In the genomic region with DNA sequence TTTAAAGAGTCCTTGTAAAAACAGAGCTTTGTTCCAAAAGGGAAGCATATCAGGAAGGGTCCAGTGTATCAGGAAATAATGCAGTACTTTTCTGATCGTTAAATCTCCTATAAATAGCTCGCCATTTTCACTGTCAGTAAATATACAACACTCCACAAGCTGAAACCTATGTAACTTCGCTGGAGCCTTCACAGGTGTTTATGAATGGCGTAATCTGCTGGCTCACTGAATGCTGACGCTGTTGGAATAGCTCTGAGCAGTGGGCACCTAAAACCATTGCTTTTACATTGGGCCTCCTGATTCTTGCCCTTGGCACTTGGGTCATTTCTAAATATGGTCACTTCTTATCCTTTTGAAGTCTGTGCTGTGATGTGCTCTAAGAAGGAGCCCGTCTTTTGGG, we compare ENCODE assay signal across 1 cellular context.
TF ChIP-seq lines count a peak whose summit lies in the region.

No MANE protein-coding gene starts in this region.

TF ChIP-seq in SK-N-SH, 30 proteins besides CTCF, POLR2A, EP300 and RAD21 (continued from another document):
- TF ChIP-seq, protein P1, sequence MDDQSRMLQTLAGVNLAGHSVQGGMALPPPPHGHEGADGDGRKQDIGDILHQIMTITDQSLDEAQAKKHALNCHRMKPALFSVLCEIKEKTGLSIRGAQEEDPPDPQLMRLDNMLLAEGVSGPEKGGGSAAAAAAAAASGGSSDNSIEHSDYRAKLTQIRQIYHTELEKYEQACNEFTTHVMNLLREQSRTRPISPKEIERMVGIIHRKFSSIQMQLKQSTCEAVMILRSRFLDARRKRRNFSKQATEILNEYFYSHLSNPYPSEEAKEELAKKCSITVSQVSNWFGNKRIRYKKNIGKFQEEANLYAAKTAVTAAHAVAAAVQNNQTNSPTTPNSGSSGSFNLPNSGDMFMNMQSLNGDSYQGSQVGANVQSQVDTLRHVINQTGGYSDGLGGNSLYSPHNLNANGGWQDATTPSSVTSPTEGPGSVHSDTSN (IDR thresholded peaks at IDR 0.05) = no peak
